21 cellular contexts compared by ENCODE assay signal in genomic region chr9:2134391-2134790, GRCh38.
DNase-seq lines count a peak whose midpoint lies in the region; ATAC-seq and TF ChIP-seq lines count a peak whose summit lies in the region.
"Had no signal": no experiment of that assay in that cellular context is flagged by ENCODE, and none has a peak within 500 bp of the region (broad histone marks: within the 10 kb centered on the region; RNA-seq: fewer than 3 reads in every experiment).

No MANE protein-coding gene starts in this region.

- no peaks in the 10 kb centered on the region for H3K9me3 ChIP-seq in right atrium auricular region
- H3K9me3 ChIP-seq: stomach, tibial artery had no signal

- peaks cover 0 to 18% of the 10 kb centered on the region in 2 donors for H3K4me1 ChIP-seq in right atrium auricular region

- H3K27ac ChIP-seq in right atrium auricular region: no peak overlapping the region
- H3K27ac ChIP-seq: stomach, tibial artery had no signal

- H3K36me3 Mint-ChIP-seq in type B pancreatic cell: peaks cover 36% of the 10 kb centered on the region

- H3K4me1 Mint-ChIP-seq in type B pancreatic cell (ENCODE audit: unreplicated experiment): peaks cover 10% of the 10 kb centered on the region

- H3K4me3 ChIP-seq in right atrium auricular region: no peak overlapping the region
- H3K4me3 ChIP-seq in cardiac fibroblast (replicated peaks in 1 of 2; ENCODE audit: low read depth in 2 of 2, low read length in 2 of 2): no peak overlapping the region
- H3K4me3 ChIP-seq: stomach, tibial artery had no signal

- peak overlapping the region; percentile 30 for H3K4me3 Mint-ChIP-seq in type B pancreatic cell
- H3K4me3 Mint-ChIP-seq: B cell; natural killer cell treated with Interleukin-12 subunit alpha and Interleukin-12 subunit beta and Interleukin-15 and Interleukin-18, amount 100 ng/mL, for 72 hours had no signal

- ATAC-seq in Right ventricle myocardium inferior (peak; percentile 50), GM18909 (IDR thresholded peaks at IDR 0.05; ENCODE audit: poor library complexity, unreplicated experiment) (no peak), GM21786 (IDR thresholded peaks at IDR 0.05; ENCODE audit: unreplicated experiment) (no peak)
- ATAC-seq: natural killer cell treated with Interleukin-12 subunit alpha and Interleukin-12 subunit beta and Interleukin-15 and Interleukin-18, amount 100 ng/mL, for 72 hours had no signal

- no peak for TF ChIP-seq CTCF in right atrium auricular region (IDR thresholded peaks at IDR 0.05)
- no peak for TF ChIP-seq CTCF in cardiac fibroblast (IDR thresholded peaks at IDR 0.05; ENCODE audit: low read depth, low read length)
- no peak for TF ChIP-seq CTCF in type B pancreatic cell (conservative IDR thresholded peaks at IDR 0.05)

- intact Hi-C loops in Right ventricle myocardium inferior (cut with DNase I): loop anchor here (5.0 to 10.0 kb wide), 6 partner anchors 358 to 668 kb away; partner anchors contain the start of gene VLDLR

- H3K27me3 Mint-ChIP-seq in type B pancreatic cell: no peaks in the 10 kb centered on the region
- H3K27me3 Mint-ChIP-seq: B cell; natural killer cell treated with Interleukin-12 subunit alpha and Interleukin-12 subunit beta and Interleukin-15 and Interleukin-18, amount 100 ng/mL, for 72 hours; progenitor cell of endocrine pancreas had no signal

- H3K27ac Mint-ChIP-seq in type B pancreatic cell: no peak overlapping the region
- H3K27ac Mint-ChIP-seq: B cell; natural killer cell treated with Interleukin-12 subunit alpha and Interleukin-12 subunit beta and Interleukin-15 and Interleukin-18, amount 100 ng/mL, for 72 hours; progenitor cell of endocrine pancreas had no signal

- DNase-seq in Right ventricle myocardium inferior (ENCODE audit: missing footprints): no peak
- no peak for DNase-seq in right atrium auricular region (ENCODE audit: low spot score)
- DNase-seq in cardiac fibroblast (ENCODE audit: low read depth in 2 of 2): peak; percentile 55 to 59
- DNase-seq in kidney glomerular epithelial cell (lab: John Stamatoyannopoulos, UW): peak; percentile 57
- DNase-seq in type B pancreatic cell (ENCODE audit: extremely low spot score, unreplicated experiment): no peak
- DNase-seq in C1 segment of cervical spinal cord (lab: John Stamatoyannopoulos, UW): no peak
- DNase-seq: 8988T; activated CD4-positive, CD25-positive, alpha-beta regulatory T cell treated with anti-CD3 and anti-CD28 coated beads, Interleukin-2, amount 50 U/mL, for 72 hours; activated gamma-delta T cell treated with Interleukin-2 at 50 U/mL for 16 hours; cortex of kidney; GOT3; NCI-H1092; NCI-H1930; NCI-H69; stomach; tibial artery had no signal

- H3K27me3 ChIP-seq in right atrium auricular region: no peaks in the 10 kb centered on the region
- H3K27me3 ChIP-seq: stomach, tibial artery had no signal

- H3K36me3 ChIP-seq in right atrium auricular region: peaks cover 7% of the 10 kb centered on the region

- peaks cover 5% of the 10 kb centered on the region for H3K9me3 Mint-ChIP-seq in type B pancreatic cell
- H3K9me3 Mint-ChIP-seq: natural killer cell treated with Interleukin-12 subunit alpha and Interleukin-12 subunit beta and Interleukin-15 and Interleukin-18, amount 100 ng/mL, for 72 hours had no signal

Comparison
In these comparisons a context has a peak if more than half of its experiments do, and no peak if none do; other contexts are left out.
1. DNase-seq: peak in cardiac fibroblast (2 of 2) and kidney glomerular epithelial cell (single experiment); none in Right ventricle myocardium inferior (single experiment), right atrium auricular region (single experiment), type B pancreatic cell (single experiment) and C1 segment of cervical spinal cord (0 of 14).